ENCODE assay signal across 4 cellular contexts in genomic region chr9:129732946-129733631, GRCh38.
TF ChIP-seq lines count a peak whose summit lies in the region.

No MANE protein-coding gene starts in this region.

TF ChIP-seq in SK-N-SH, 30 proteins besides CTCF, POLR2A, EP300 and RAD21 (continues in another document):
- TF ChIP-seq REST (IDR thresholded peaks at IDR 0.05; ENCODE audit: low read depth, low read length) (no peak), NFIC (IDR thresholded peaks at IDR 0.05; ENCODE audit: borderline replicate concordance) (no peak), FOXM1 (IDR thresholded peaks at IDR 0.05; ENCODE audit: low read depth) (no peak), USF2 (IDR thresholded peaks at IDR 0.05; ENCODE audit: borderline replicate concordance, low read depth, low read length) (no peak), SMC3 (IDR thresholded peaks at IDR 0.05; ENCODE audit: low read depth, low read length) (no peak), YY1 (IDR thresholded peaks at IDR 0.05; ENCODE audit: low read depth) (no peak), TAF1 (IDR thresholded peaks at IDR 0.05; ENCODE audit: borderline replicate concordance, low read depth, low read length) (no peak), IRF3 (IDR thresholded peaks at IDR 0.05; ENCODE audit: low read depth, low read length) (no peak)

TF ChIP-seq in SK-N-SH treated with all-trans-retinoic acid at 6 μM for 48 hours, 23 proteins besides CTCF, POLR2A, EP300 and RAD21 (continued from another document):
- TF ChIP-seq ESRRG (CRISPR knock-in tag; IDR thresholded peaks at IDR 0.05): no peak
- no peak for TF ChIP-seq POU6F1 (CRISPR knock-in tag; IDR thresholded peaks at IDR 0.05; ENCODE audit: borderline replicate concordance, low read depth)
- TF ChIP-seq SNAI2 (CRISPR knock-in tag; IDR thresholded peaks at IDR 0.05): no peak
- no peak for TF ChIP-seq ZC3H10 (CRISPR knock-in tag; IDR thresholded peaks at IDR 0.05)
- no peak for TF ChIP-seq ZFP30 (CRISPR knock-in tag; IDR thresholded peaks at IDR 0.05)
- TF ChIP-seq ZFP3 (CRISPR knock-in tag; IDR thresholded peaks at IDR 0.05): no peak
- no peak for TF ChIP-seq GLIS3 (CRISPR knock-in tag; IDR thresholded peaks at IDR 0.05)
- TF ChIP-seq PPARA (CRISPR knock-in tag; IDR thresholded peaks at IDR 0.05; ENCODE audit: borderline replicate concordance): no peak

TF ChIP-seq in HEK293, 187 proteins besides CTCF, POLR2A, EP300 and RAD21 (continued from another document):
- TF ChIP-seq ZNF521 (tag by site-specific recombination; IDR thresholded peaks at IDR 0.05) (no peak), ZNF629 (tag by site-specific recombination; IDR thresholded peaks at IDR 0.05) (no peak), ZNF169 (tag by site-specific recombination; IDR thresholded peaks at IDR 0.05) (no peak), EGR2 (tag by site-specific recombination; IDR thresholded peaks at IDR 0.05; ENCODE audit: low read depth) (peak; percentile 40; the same call in 1 of the 2 replicates), ZBTB20 (tag by site-specific recombination; IDR thresholded peaks at IDR 0.05) (no peak), ZNF274 (IDR thresholded peaks at IDR 0.05; ENCODE audit: low read length) (no peak), ZNF274 (tag by site-specific recombination; IDR thresholded peaks at IDR 0.05; ENCODE audit: borderline replicate concordance) (no peak), ZNF140 (tag by site-specific recombination; IDR thresholded peaks at IDR 0.05) (no peak), ZFP37 (tag by site-specific recombination; IDR thresholded peaks at IDR 0.05) (no peak), ZNF174 (tag by site-specific recombination; IDR thresholded peaks at IDR 0.05) (no peak), ZNF558 (tag by site-specific recombination; IDR thresholded peaks at IDR 0.05) (no peak), ZNF221 (tag by site-specific recombination; IDR thresholded peaks at IDR 0.05; ENCODE audit: borderline replicate concordance) (no peak), TSHZ1 (tag by site-specific recombination; IDR thresholded peaks at IDR 0.05; ENCODE audit: borderline replicate concordance) (no peak), KLF17 (tag by site-specific recombination; IDR thresholded peaks at IDR 0.05) (0 out of 2 replicates have a peak, but pooled peaks have one; percentile 22), KLF1 (tag by site-specific recombination; IDR thresholded peaks at IDR 0.05) (peak; percentile 95), ZNF341 (tag by site-specific recombination; IDR thresholded peaks at IDR 0.05; ENCODE audit: low read depth) (no peak), ZFHX2 (tag by site-specific recombination; conservative IDR thresholded peaks at IDR 0.05) (0 out of 2 replicates have a peak, but pooled peaks have one; percentile 25), ZNF707 (tag by site-specific recombination; IDR thresholded peaks at IDR 0.05) (no peak), ZNF416 (tag by site-specific recombination; IDR thresholded peaks at IDR 0.05) (no peak), KLF16 (tag by site-specific recombination; IDR thresholded peaks at IDR 0.05) (no peak), ZNF549 (tag by site-specific recombination; IDR thresholded peaks at IDR 0.05) (no peak)
TF ChIP-seq in HEK293: peak in this region for 4.

TF ChIP-seq in H1, 55 proteins besides CTCF, POLR2A, EP300 and RAD21 (continued from another document):
- TF ChIP-seq SP4 (IDR thresholded peaks at IDR 0.05; ENCODE audit: low read length) (no peak), ATF3 (IDR thresholded peaks at IDR 0.05; ENCODE audit: insufficient read depth, low read depth, low read length) (no peak)
